In genomic region chr14:72839753-72840390, GRCh38 we compare ENCODE assay signal across 32 cellular contexts. TPM values are rescaled to one million over a fixed set of nuclear protein-coding genes. Genes with fewer than 3 reads are reported as not detected.
"Had no signal": no experiment of that assay in that cellular context is flagged by ENCODE, and none has a peak within 500 bp of the region (broad histone marks: within the 10 kb centered on the region; RNA-seq: fewer than 3 reads in every experiment).

No MANE protein-coding gene starts in this region.

- DNase-seq: activated CD4-positive, alpha-beta T cell treated with anti-CD3 and anti-CD28 coated beads, Interleukin-2, amount 10 ng/mL, durations not matched to agents 24 days and 14 days; activated CD4-positive, alpha-beta T cell treated with anti-CD3 and anti-CD28 coated beads, Interleukin-2, amount 50 U/mL, for 4 hours; activated CD8-positive, alpha-beta T cell treated with anti-CD3 and anti-CD28 coated beads for 36 hours; activated effector memory CD4-positive, alpha-beta T cell treated with anti-CD3 and anti-CD28 coated beads, Interleukin-2, amount 50 U/mL, for 16 hours; activated naive CD4-positive, alpha-beta T cell; activated naive CD4-positive, alpha-beta T cell treated with anti-CD3 and anti-CD28 coated beads, Interleukin-2, amount 50 U/mL, for 16 hours; activated naive CD8-positive, alpha-beta T cell treated with anti-CD3 and anti-CD28 coated beads for 36 hours; activated T-cell treated with anti-CD3 and anti-CD28 coated beads, Interleukin-2, amount 50 U/mL, for 1 hour; activated T-cell treated with anti-CD3 and anti-CD28 coated beads, Interleukin-2, amount 50 U/mL, for 72 hours; amniotic stem cell; aorta; brain microvascular endothelial cell; MM.1S; MV-4-11; NCI-H1092; NCI-H1436 treated with DMSO at 0.1 percent for 48 hours; NCI-H1694 treated with DMSO at 0.1 percent for 48 hours; NCI-H2029; NCI-H345; NCI-H526; NCI-H748 treated with DMSO at 0.1 percent for 48 hours; NK-92 treated with Interleukin-12 subunit alpha and Interleukin-12 subunit beta, amount 100 ng/mL, for 24 hours; PC-3; Peyer's patch; SHP77; SJCRH30 had no signal

- H3K36me3 ChIP-seq: brain microvascular endothelial cell, Peyer's patch, SJCRH30 had no signal

- H3K27ac ChIP-seq: brain microvascular endothelial cell, KMS-11, Peyer's patch, RWPE1, SJCRH30, SK-N-MC had no signal

- H3K4me3 ChIP-seq: Peyer's patch, SJCRH30, SK-N-MC had no signal

- H3K9me3 ChIP-seq: Peyer's patch, SJCRH30 had no signal

- FAIRE-seq: TTC549 had no signal

- H3K27me3 ChIP-seq: brain microvascular endothelial cell, Peyer's patch, SJCRH30 had no signal

- H3K4me1 ChIP-seq: Peyer's patch, SJCRH30 had no signal

- ATAC-seq: activated CD8-positive, alpha-beta T cell treated with anti-CD3 and anti-CD28 coated beads for 36 hours; activated T-cell treated with anti-CD3 and anti-CD28 coated beads, Interleukin-2, amount 50 U/mL, for 72 hours; activated T-helper 17 cell treated with anti-CD3 and anti-CD28 coated beads, Interleukin-2, amount 50 U/mL, for 72 hours; PC-3 had no signal

RNA-seq across cellular contexts. Expression of gene DPF3, which starts 54.0 kb away (rescaled TPM):
- total RNA-seq: NCI-H460 had no signal
